ENCODE assay signal across 25 cellular contexts in the genomic region with DNA sequence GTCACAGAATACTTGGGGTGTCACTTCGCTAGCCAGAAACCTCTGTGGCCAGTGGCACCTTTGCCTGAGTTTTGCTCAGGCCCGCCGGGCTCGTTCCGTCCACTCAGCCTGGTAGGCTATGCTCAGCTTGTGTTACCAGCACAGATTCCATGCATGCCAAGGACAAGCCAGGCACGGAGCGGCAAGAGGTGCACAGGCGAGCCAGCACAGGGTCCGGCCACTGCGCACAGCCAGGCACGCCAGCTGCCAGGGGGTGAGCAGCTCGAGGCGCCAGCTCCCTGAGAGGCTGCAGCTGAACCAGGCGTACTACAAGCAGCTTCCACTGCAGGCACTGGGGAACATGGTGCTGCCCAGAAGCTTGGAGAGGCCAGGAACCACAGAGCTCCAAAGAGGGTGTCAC. TPM values are rescaled to one million over a fixed set of nuclear protein-coding genes. Genes with fewer than 3 reads are reported as not detected.
DNase-seq lines count a peak whose midpoint lies in the region; ATAC-seq and TF ChIP-seq lines count a peak whose summit lies in the region.
"Had no signal": no experiment of that assay in that cellular context is flagged by ENCODE, and none has a peak within 500 bp of the region (broad histone marks: within the 10 kb centered on the region; RNA-seq: fewer than 3 reads in every experiment).

No MANE protein-coding gene starts in this region.

- H3K4me1 ChIP-seq in right atrium auricular region, result peaks cover 0 to 34% of the 10 kb centered on the region in 2 donors
- H3K4me1 ChIP-seq in upper lobe of left lung, result peaks cover 0 to 7% (median 3%) of the 10 kb centered on the region in 4 donors
- no peaks in the 10 kb centered on the region for H3K4me1 ChIP-seq in prostate gland (replicated peaks)

- ATAC-seq in upper lobe of left lung (ENCODE audit: low FRiP score in 2 of 2), result peak; percentile 26 to 30
- ATAC-seq: esophagus mucosa, gastroesophageal sphincter, GM12878 had no signal

- H3K27ac ChIP-seq in right atrium auricular region (peak overlapping the region; percentile 11 to 70), upper lobe of left lung (no peak overlapping the region), prostate gland (no peak overlapping the region)
- H3K27ac ChIP-seq: cardiac muscle cell, gastroesophageal sphincter, testis had no signal

- H3K4me3 ChIP-seq in right atrium auricular region (no peak overlapping the region), upper lobe of left lung (no peak overlapping the region), prostate gland (no peak overlapping the region)
- H3K4me3 ChIP-seq: cardiac muscle cell, gastroesophageal sphincter, GM12878 had no signal

- no peak overlapping the region for H3K4me3 Mint-ChIP-seq in activated naive CD4-positive, alpha-beta T cell treated with anti-CD3 and anti-CD28 coated beads, Interleukin-2, amount 10 ng/mL, durations not matched to agents 7 days and 5 days
- H3K4me3 Mint-ChIP-seq in activated naive CD8-positive, alpha-beta T cell, result no peak overlapping the region
- H3K4me3 Mint-ChIP-seq: CD14-positive monocyte, mesothelial cell of epicardium, nephron progenitor cell had no signal

- TF ChIP-seq POLR2A in upper lobe of left lung (IDR thresholded peaks at IDR 0.05) (no peak), prostate gland (IDR thresholded peaks at IDR 0.05) (no peak)

- TF ChIP-seq CTCF in right atrium auricular region (IDR thresholded peaks at IDR 0.05) (no peak), upper lobe of left lung (IDR thresholded peaks at IDR 0.05) (no peak), prostate gland (IDR thresholded peaks at IDR 0.05) (no peak)

- CTCF ChIA-PET in activated naive CD4-positive, alpha-beta T cell treated with anti-CD3 and anti-CD28 coated beads, Interleukin-2, amount 10 ng/mL, durations not matched to agents 7 days and 5 days (lab: Charles Lee), result interaction anchor here (1.7 kb wide), 1 partner anchor 256 kb away, joined by 5 read pairs; no protein-coding TSS in a partner anchor

- H3K4me1 Mint-ChIP-seq in activated naive CD4-positive, alpha-beta T cell treated with anti-CD3 and anti-CD28 coated beads, Interleukin-2, amount 10 ng/mL, durations not matched to agents 7 days and 5 days, result peaks cover 64% of the 10 kb centered on the region
- peaks cover 43% of the 10 kb centered on the region for H3K4me1 Mint-ChIP-seq in activated naive CD8-positive, alpha-beta T cell (ENCODE audit: low read depth)
- H3K4me1 Mint-ChIP-seq: mesothelial cell of epicardium, nephron progenitor cell had no signal

- no peaks in the 10 kb centered on the region for H3K27me3 Mint-ChIP-seq in activated naive CD4-positive, alpha-beta T cell treated with anti-CD3 and anti-CD28 coated beads, Interleukin-2, amount 10 ng/mL, durations not matched to agents 7 days and 5 days
- H3K27me3 Mint-ChIP-seq in activated naive CD8-positive, alpha-beta T cell, result no peaks in the 10 kb centered on the region

- WGBS in upper lobe of left lung, 2 donors, result 98 to 100% methylated on average over 5 to 14 of the region's 14 CpGs
- WGBS in prostate gland, result 97% methylated on average over 14 of the region's 14 CpGs

- TF ChIP-seq EP300 in upper lobe of left lung (IDR thresholded peaks at IDR 0.05), result no peak

- no peak for DNase-seq in activated naive CD4-positive, alpha-beta T cell treated with anti-CD3 and anti-CD28 coated beads, Interleukin-2, amount 10 ng/mL, durations not matched to agents 7 days and 5 days
- no peak for DNase-seq in activated naive CD4-positive, alpha-beta T cell treated with Interleukin-2 at 50 U/mL for 16 hours
- DNase-seq in right atrium auricular region (ENCODE audit: low spot score) (no peak), upper lobe of left lung (peak in 1 of 2 donors; percentile 56), NOMO-1 treated with dmso at 0.1 percent for 144 hours (lab: John Stamatoyannopoulos, UW; ENCODE audit: unreplicated experiment) (no peak), prostate gland (ENCODE audit: low spot score) (no peak), NCI-H2107 treated with DMSO at 0.1 percent for 48 hours (lab: John Stamatoyannopoulos, UW; ENCODE audit: unreplicated experiment) (no peak)
- DNase-seq: activated CD4-positive, CD25-positive, alpha-beta regulatory T cell; DMS53; GOT3; NCI-H1105 treated with DMSO at 0.1 percent for 48 hours; NCI-H526 treated with DMSO at 0.1 percent for 48 hours; nephron progenitor cell; SIG-M5 had no signal

- H3K27ac Mint-ChIP-seq in activated naive CD4-positive, alpha-beta T cell treated with anti-CD3 and anti-CD28 coated beads, Interleukin-2, amount 10 ng/mL, durations not matched to agents 7 days and 5 days, result peak overlapping the region; percentile 92
- H3K27ac Mint-ChIP-seq in activated naive CD8-positive, alpha-beta T cell, result peak overlapping the region; percentile 86
- H3K27ac Mint-ChIP-seq: mesothelial cell of epicardium had no signal

- peaks cover 34% of the 10 kb centered on the region for H3K36me3 ChIP-seq in right atrium auricular region
- H3K36me3 ChIP-seq in upper lobe of left lung, result peaks cover 0 to 35% (median 22%) of the 10 kb centered on the region in 4 donors
- no peaks in the 10 kb centered on the region for H3K36me3 ChIP-seq in prostate gland
- H3K36me3 ChIP-seq: cardiac muscle cell had no signal

- no peaks in the 10 kb centered on the region for H3K27me3 ChIP-seq in right atrium auricular region
- H3K27me3 ChIP-seq in upper lobe of left lung, result no peaks in the 10 kb centered on the region
- H3K27me3 ChIP-seq in prostate gland (replicated peaks; ENCODE audit: insufficient read depth), result no peaks in the 10 kb centered on the region
- H3K27me3 ChIP-seq: cardiac muscle cell, gastroesophageal sphincter, testis had no signal

- H3K9me3 ChIP-seq in right atrium auricular region, result no peaks in the 10 kb centered on the region
- no peaks in the 10 kb centered on the region for H3K9me3 ChIP-seq in upper lobe of left lung
- H3K9me3 ChIP-seq in prostate gland, result no peaks in the 10 kb centered on the region
- H3K9me3 ChIP-seq: gastroesophageal sphincter, testis had no signal

- intact Hi-C loops in prostate gland (cut with DNase I), result no loop called here

- H3K36me3 Mint-ChIP-seq in activated naive CD4-positive, alpha-beta T cell treated with anti-CD3 and anti-CD28 coated beads, Interleukin-2, amount 10 ng/mL, durations not matched to agents 7 days and 5 days, result peaks cover 48% of the 10 kb centered on the region
- peaks cover 17% of the 10 kb centered on the region for H3K36me3 Mint-ChIP-seq in activated naive CD8-positive, alpha-beta T cell

- no peaks in the 10 kb centered on the region for H3K9me3 Mint-ChIP-seq in activated naive CD4-positive, alpha-beta T cell treated with anti-CD3 and anti-CD28 coated beads, Interleukin-2, amount 10 ng/mL, durations not matched to agents 7 days and 5 days
- H3K9me3 Mint-ChIP-seq in activated naive CD8-positive, alpha-beta T cell (ENCODE audit: low read depth), result no peaks in the 10 kb centered on the region
- H3K9me3 Mint-ChIP-seq: CD14-positive monocyte had no signal

RNA-seq across cellular contexts. Expression of a gene that starts 14.7 kb away (rescaled TPM):
- total RNA-seq in right atrium auricular region (100 to 1,000 TPM in 1 of 2 donors, 10 to 100 TPM in 1; 89.0 to 135 TPM), upper lobe of left lung (10 to 100 TPM; 51.6 to 75.2 (median 68.5) TPM), prostate gland (10 to 100 TPM; 41.8 to 78.3 TPM)

RNA-seq across cellular contexts. Expression of a gene that starts 45.2 kb away (rescaled TPM):
- total RNA-seq in right atrium auricular region (1 to 10 TPM; 4.3 to 6.3 TPM), upper lobe of left lung (10 to 100 TPM in 1 of 6 donors, 1 to 10 TPM in 5; 2.3 to 10.4 (median 4.4) TPM), prostate gland (10 to 100 TPM in 1 of 2 donors, 1 to 10 TPM in 1; 6.5 to 15.3 TPM)

RNA-seq across cellular contexts. Expression of a gene that starts 56.5 kb away (rescaled TPM):
- total RNA-seq in right atrium auricular region (under 1 TPM in 1 of 2 donors, not detected in 1; 0.35 TPM), upper lobe of left lung (1 to 10 TPM in 3 of 6 donors, under 1 TPM in 3; 0.89 to 3.2 (median 1.1) TPM), prostate gland (10 to 100 TPM in 1 of 2 donors, under 1 TPM in 1; 0.55 to 32.1 TPM)
- total RNA-seq: cardiac muscle cell, esophagus mucosa, gastroesophageal sphincter, GM12878, HT1080, LHCN-M2, mesothelial cell of epicardium, pulmonary artery endothelial cell had no signal

Comparison
In these comparisons a context has a peak if more than half of its experiments do, and no peak if none do; other contexts are left out.
1. H3K27ac ChIP-seq: peak in right atrium auricular region (2 of 2); none in upper lobe of left lung (0 of 4) and prostate gland (0 of 2).